Comparison of ENCODE assay signal across 7 cellular contexts in genomic region chr9:131125038-131125287, GRCh38. TPM values are rescaled to one million over a fixed set of nuclear protein-coding genes. Genes with fewer than 3 reads are reported as not detected.
DNase-seq lines count a peak whose midpoint lies in the region; ATAC-seq and TF ChIP-seq lines count a peak whose summit lies in the region.

No MANE protein-coding gene starts in this region.

- H3K27me3 ChIP-seq in iPS DF 6.9 (ENCODE audit: control insufficient read depth, insufficient read depth, low read length) = no peaks in the 10 kb centered on the region
- H3K27me3 ChIP-seq in stomach = no peaks in the 10 kb centered on the region

- CTCF ChIA-PET in activated CD8-positive, alpha-beta T cell treated with anti-CD3 and anti-CD28 coated beads, Interleukin-2, amount 10 ng/mL, durations not matched to agents 7 days and 5 days (lab: Charles Lee) = interaction anchor here (0.8 to 1.6 kb wide), 6 partner anchors 10 to 225 kb away, joined by 3 to 9 read pairs (median 4); no protein-coding TSS in a partner anchor

- no peak for TF ChIP-seq EP300 in stomach (IDR thresholded peaks at IDR 0.05)

- intact Hi-C loops in stomach (cut with DNase I; ENCODE audit: low total_unique reads) = no loop called here

- H3K4me1 ChIP-seq in iPS DF 6.9 (ENCODE audit: control insufficient read depth, insufficient read depth, low read length) (no peaks in the 10 kb centered on the region), stomach (peaks cover 21 to 31% (median 24%) of the 10 kb centered on the region in 4 donors)

- no peak for TF ChIP-seq CTCF in stomach (IDR thresholded peaks at IDR 0.05)

- H3K9me3 ChIP-seq in iPS DF 6.9 (ENCODE audit: control insufficient read depth, insufficient read depth, low read length) = no peaks in the 10 kb centered on the region
- H3K9me3 ChIP-seq in stomach = no peaks in the 10 kb centered on the region

- POLR2A ChIA-PET in activated CD8-positive, alpha-beta T cell treated with anti-CD3 and anti-CD28 coated beads, Interleukin-2, amount 10 ng/mL, durations not matched to agents 7 days and 5 days (lab: Charles Lee) = interaction anchor here (0.6 to 2.3 kb wide), 31 partner anchors 9 to 620 kb away, joined by 3 to 13 read pairs (median 4); no protein-coding TSS in a partner anchor

- H3K9me3 Mint-ChIP-seq in activated CD8-positive, alpha-beta T cell treated with anti-CD3 and anti-CD28 coated beads, Interleukin-2, amount 10 ng/mL, durations not matched to agents 7 days and 5 days (ENCODE audit: insufficient read depth) = no peaks in the 10 kb centered on the region

- TF ChIP-seq POLR2A in stomach (IDR thresholded peaks at IDR 0.05) = no peak

- H3K36me3 Mint-ChIP-seq in activated CD8-positive, alpha-beta T cell treated with anti-CD3 and anti-CD28 coated beads, Interleukin-2, amount 10 ng/mL, durations not matched to agents 7 days and 5 days (ENCODE audit: low read depth) = peaks cover 24% of the 10 kb centered on the region

- peaks cover 14% of the 10 kb centered on the region for H3K36me3 ChIP-seq in iPS DF 6.9 (ENCODE audit: control insufficient read depth, insufficient read depth, low read length)
- H3K36me3 ChIP-seq in stomach = peaks cover 24 to 36% (median 30%) of the 10 kb centered on the region in 4 donors

- H3K4me3 Mint-ChIP-seq in activated CD8-positive, alpha-beta T cell treated with anti-CD3 and anti-CD28 coated beads, Interleukin-2, amount 10 ng/mL, durations not matched to agents 7 days and 5 days = peak overlapping the region; percentile 96

- no CpG with 5 or more reads among the region's 7 CpGs for WGBS in iPS DF 6.9 (ENCODE audit: insufficient coverage, insufficient read length)
- WGBS in stomach, 5 donors = 0 to 3% (median 0%) methylated on average over 7 of the region's 7 CpGs

- H3K27ac ChIP-seq in iPS DF 6.9 (ENCODE audit: low read length) = no peak overlapping the region
- H3K27ac ChIP-seq in stomach = peak overlapping the region; percentile 73 to 93 (median 92)

- peak; percentile 6 for ATAC-seq in HG02981 (IDR thresholded peaks at IDR 0.05; ENCODE audit: unreplicated experiment)
- ATAC-seq in activated CD8-positive, alpha-beta T cell treated with anti-CD3 and anti-CD28 coated beads, Interleukin-2, amount 10 ng/mL, durations not matched to agents 7 days and 5 days = no peak
- ATAC-seq in HG03442 (IDR thresholded peaks at IDR 0.05; ENCODE audit: unreplicated experiment) = no peak

- H3K27me3 Mint-ChIP-seq in activated CD8-positive, alpha-beta T cell treated with anti-CD3 and anti-CD28 coated beads, Interleukin-2, amount 10 ng/mL, durations not matched to agents 7 days and 5 days (ENCODE audit: low read depth) = peaks cover 3% of the 10 kb centered on the region

- peak overlapping the region; percentile 97 for H3K27ac Mint-ChIP-seq in activated CD8-positive, alpha-beta T cell treated with anti-CD3 and anti-CD28 coated beads, Interleukin-2, amount 10 ng/mL, durations not matched to agents 7 days and 5 days

- H3K4me1 Mint-ChIP-seq in activated CD8-positive, alpha-beta T cell treated with anti-CD3 and anti-CD28 coated beads, Interleukin-2, amount 10 ng/mL, durations not matched to agents 7 days and 5 days (ENCODE audit: low read depth) = peaks cover 27% of the 10 kb centered on the region

- peak overlapping the region; percentile 30; the same call in 1 of the 2 replicates for H3K4me3 ChIP-seq in iPS DF 6.9 (ENCODE audit: low read length)
- H3K4me3 ChIP-seq in stomach = peak overlapping the region; percentile 90 to 98 (median 95)

- no peak for DNase-seq in activated CD8-positive, alpha-beta T cell treated with anti-CD3 and anti-CD28 coated beads, Interleukin-2, amount 10 ng/mL, durations not matched to agents 7 days and 5 days
- DNase-seq in iPS DF 6.9 (ENCODE audit: low read depth, low spot score) (no peak), stomach (no peak), 8988T (no peak), T-helper 9 cell (no peak)

RNA-seq across cellular contexts. Expression of gene NUP214, which starts 0.4 kb away (rescaled TPM):
- 10 to 100 TPM; 61.3 to 63.5 TPM for total RNA-seq in activated CD8-positive, alpha-beta T cell treated with anti-CD3 and anti-CD28 coated beads, Interleukin-2, amount 10 ng/mL, durations not matched to agents 7 days and 5 days
- total RNA-seq in stomach = 100 to 1,000 TPM in 1 of 5 donors, 10 to 100 TPM in 4; 34.4 to 111 (median 67.9) TPM
- polyA plus RNA-seq in stomach = 10 to 100 TPM; 21.7 to 29.3 (median 25.1) TPM

RNA-seq across cellular contexts. Expression of gene AIF1L, which starts 28.6 kb away (rescaled TPM):
- total RNA-seq in activated CD8-positive, alpha-beta T cell treated with anti-CD3 and anti-CD28 coated beads, Interleukin-2, amount 10 ng/mL, durations not matched to agents 7 days and 5 days = under 1 TPM; 0.29 to 0.31 TPM
- 10 to 100 TPM in 2 of 5 donors, 1 to 10 TPM in 1, not detected in 2; 1.2 to 18.4 (median 10.9) TPM for total RNA-seq in stomach
- polyA plus RNA-seq in stomach = 10 to 100 TPM in 1 of 3 donors, 1 to 10 TPM in 2; 3.8 to 10.9 (median 7.2) TPM
